ENCODE assay signal across 10 cellular contexts in genomic region chr6:33320315-33321181, GRCh38. TPM values are rescaled to one million over a fixed set of nuclear protein-coding genes. Genes with fewer than 3 reads are reported as not detected.
DNase-seq lines count a peak whose midpoint lies in the region; ATAC-seq and TF ChIP-seq lines count a peak whose summit lies in the region.
"Had no signal": no experiment of that assay in that cellular context is flagged by ENCODE, and none has a peak within 500 bp of the region (broad histone marks: within the 10 kb centered on the region; RNA-seq: fewer than 3 reads in every experiment).

No MANE protein-coding gene starts in this region.

- peaks cover 11% of the 10 kb centered on the region for H4K20me1 ChIP-seq in GM23338 (replicated peaks; ENCODE audit: insufficient read depth)

- no peak for ATAC-seq in GM23338
- ATAC-seq in gastrocnemius medialis: no peak
- no peak for ATAC-seq in HG02938 (IDR thresholded peaks at IDR 0.05; ENCODE audit: unreplicated experiment)

- TF ChIP-seq CTCF in GM23338 (conservative IDR thresholded peaks at IDR 0.05; ENCODE audit: low read depth in 2 of 2) (no peak), gastrocnemius medialis (IDR thresholded peaks at IDR 0.05 in 4 of 5, conservative IDR thresholded peaks at IDR 0.05 in 1 of 5) (no peak)

- intact Hi-C loops in gastrocnemius medialis (cut with DNase I; ENCODE audit: low total_unique reads): no loop called here

- no peaks in the 10 kb centered on the region for H3K27me3 ChIP-seq in GM23338 (ENCODE audit: insufficient read depth)
- H3K27me3 ChIP-seq in gastrocnemius medialis: no peaks in the 10 kb centered on the region

- in situ Hi-C loops in gastrocnemius medialis (cut with MboI; ENCODE audit: low sequenced_read_pairs in 4 of 4): no loop called here

- peaks cover 63% of the 10 kb centered on the region for H3K4me1 Mint-ChIP-seq in GM23338

- H3K27ac Mint-ChIP-seq in GM23338: peak overlapping the region; percentile 92

- no peaks in the 10 kb centered on the region for H3K9me2 ChIP-seq in GM23338 (ENCODE audit: insufficient read depth)

- no peaks in the 10 kb centered on the region for H3K9me3 ChIP-seq in gastrocnemius medialis

- no peak overlapping the region for H2AFZ ChIP-seq in GM23338

- peak overlapping the region; percentile 90 for H3K4me3 Mint-ChIP-seq in GM23338

- no peaks in the 10 kb centered on the region; the same call in 1 of the 3 replicates for H3K9me3 Mint-ChIP-seq in GM23338

- peaks cover 15% of the 10 kb centered on the region for H3K27me3 Mint-ChIP-seq in GM23338 (ENCODE audit: insufficient read depth, low read depth, poor library complexity)

- peaks cover 36% of the 10 kb centered on the region for H3K79me2 ChIP-seq in GM23338 (replicated peaks; ENCODE audit: insufficient read depth)

- peaks cover 42% of the 10 kb centered on the region for H3K36me3 Mint-ChIP-seq in GM23338 (ENCODE audit: low read depth)

- H3K36me3 ChIP-seq in GM23338 (ENCODE audit: insufficient read depth) (peaks cover 14% of the 10 kb centered on the region), gastrocnemius medialis (peaks cover 0 to 30% of the 10 kb centered on the region in 2 donors)

- H3K4me1 ChIP-seq in GM23338 (ENCODE audit: insufficient read depth): peaks cover 47% of the 10 kb centered on the region
- H3K4me1 ChIP-seq in gastrocnemius medialis: peaks cover 43 to 56% of the 10 kb centered on the region in 2 donors

- DNase-seq in GM23338 (ENCODE audit: low spot score) (peak; percentile 41), SW 1271 (lab: John Stamatoyannopoulos, UW) (peak; percentile 49 to 53), fibroblast of the conjunctiva (ENCODE audit: low read depth) (peak; percentile 74), gastrocnemius medialis (peak in 1 of 2 donors; percentile 57), superior temporal gyrus (ENCODE audit: extremely low spot score) (no peak), NCI-H748 treated with DMSO at 0.1 percent for 48 hours (lab: John Stamatoyannopoulos, UW) (no peak), NCI-H1048 (lab: John Stamatoyannopoulos, UW) (no peak)
- DNase-seq: MM.1S, occipital lobe had no signal

- H3K27ac ChIP-seq in GM23338 (ENCODE audit: low read depth): peak overlapping the region; percentile 69; the same call in 1 of the 2 replicates
- peak overlapping the region; percentile 31 to 84 (median 54) for H3K27ac ChIP-seq in gastrocnemius medialis

- TF ChIP-seq POLR2A in gastrocnemius medialis (IDR thresholded peaks at IDR 0.05): no peak

- H3K4me3 ChIP-seq in GM23338 (peak overlapping the region; percentile 30; the same call in 1 of the 2 replicates), gastrocnemius medialis (no peak overlapping the region)

- H3K4me2 ChIP-seq in GM23338: peak overlapping the region; percentile 92

- H3F3A ChIP-seq in GM23338 (replicated peaks; ENCODE audit: low read depth): peaks cover 20% of the 10 kb centered on the region

TF ChIP-seq in GM23338, 12 proteins besides CTCF, POLR2A, EP300 and RAD21:
- TF ChIP-seq CREB1 (CRISPR knock-in tag; IDR thresholded peaks at IDR 0.05; ENCODE audit: low read depth) (no peak), EZH2 (IDR thresholded peaks at IDR 0.05; ENCODE audit: low read depth, unreplicated experiment) (no peak)
TF ChIP-seq in GM23338: peak in this region for 0.

RNA-seq across cellular contexts. Expression of gene DAXX, which starts 2.2 kb away (rescaled TPM):
- total RNA-seq in GM23338 (2014; rRNA removed; shearing (Covaris generic)): 73.2 and 107 TPM in 2 replicates
- polyA plus RNA-seq in GM23338 (2016; fragmentation: Nextera tagmentation; extraction: Ambion mirVana): 67.4 and 71.0 TPM in 2 replicates
- total RNA-seq in gastrocnemius medialis: 10 to 100 TPM; 37.2 to 76.0 (median 59.8) TPM

RNA-seq across cellular contexts. Expression of gene ZBTB22, which starts 3.0 kb away (rescaled TPM):
- total RNA-seq in GM23338 (2014; rRNA removed; shearing (Covaris generic)): 7.7 and 8.8 TPM in 2 replicates
- 1.9 and 3.9 TPM in 2 replicates for polyA plus RNA-seq in GM23338 (2016; fragmentation: Nextera tagmentation; extraction: Ambion mirVana)
- 10 to 100 TPM in 3 of 4 donors, 1 to 10 TPM in 1; 9.0 to 19.3 (median 16.3) TPM for total RNA-seq in gastrocnemius medialis

RNA-seq across cellular contexts. Expression of gene TAPBP, which starts 6.7 kb away (rescaled TPM):
- 29.1 and 37.5 TPM in 2 replicates for total RNA-seq in GM23338 (2014; rRNA removed; shearing (Covaris generic))
- 18.1 and 19.9 TPM in 2 replicates for polyA plus RNA-seq in GM23338 (2016; fragmentation: Nextera tagmentation; extraction: Ambion mirVana)
- 10 to 100 TPM; 15.9 to 42.4 (median 36.5) TPM for total RNA-seq in gastrocnemius medialis

RNA-seq across cellular contexts. Expression of gene RGL2, which starts 21.8 kb away (rescaled TPM):
- 44.9 and 52.2 TPM in 2 replicates for total RNA-seq in GM23338 (2014; rRNA removed; shearing (Covaris generic))
- polyA plus RNA-seq in GM23338 (2016; fragmentation: Nextera tagmentation; extraction: Ambion mirVana): 28.0 and 31.7 TPM in 2 replicates
- 10 to 100 TPM; 39.8 to 52.3 (median 40.8) TPM for total RNA-seq in gastrocnemius medialis

RNA-seq across cellular contexts. Expression of gene PFDN6, which starts 31.1 kb away (rescaled TPM):
- 62.2 and 80.4 TPM in 2 replicates for total RNA-seq in GM23338 (2014; rRNA removed; shearing (Covaris generic))
- polyA plus RNA-seq in GM23338 (2016; fragmentation: Nextera tagmentation; extraction: Ambion mirVana): 54.0 and 56.1 TPM in 2 replicates
- total RNA-seq in gastrocnemius medialis: 100 to 1,000 TPM in 1 of 4 donors, 10 to 100 TPM in 3; 49.9 to 106 (median 76.8) TPM

Comparison
In these comparisons a context has a peak if more than half of its experiments do, and no peak if none do; other contexts are left out.
1. DNase-seq: peak in GM23338 (single experiment), SW 1271 (2 of 2) and fibroblast of the conjunctiva (single experiment); none in superior temporal gyrus (single experiment), NCI-H748 treated with DMSO at 0.1 percent for 48 hours (single experiment) and NCI-H1048 (single experiment).